In the genomic region with DNA sequence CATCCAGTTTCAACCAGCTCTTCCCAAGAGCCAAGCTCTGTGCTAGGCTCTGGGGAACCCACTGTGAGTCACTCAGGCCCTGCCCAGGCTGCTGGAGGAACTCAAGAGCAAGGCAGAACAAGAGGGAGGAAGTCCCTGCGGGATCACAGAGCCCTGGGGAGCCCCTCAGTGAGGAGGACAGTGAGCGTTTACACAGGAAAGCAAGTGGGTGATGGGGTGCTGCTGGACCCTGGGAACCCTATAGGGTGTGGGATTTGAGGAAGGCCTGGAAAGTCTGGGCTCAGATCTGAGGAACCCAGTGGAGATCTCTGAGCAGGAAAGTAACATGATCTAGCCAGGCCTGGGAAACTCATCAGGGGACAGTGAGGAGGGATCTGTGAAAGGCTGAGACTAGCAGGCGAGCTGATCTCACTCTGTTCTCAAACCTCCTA, we compare ENCODE assay signal across 1 cellular context.
TF ChIP-seq lines count a peak whose summit lies in the region.

No MANE protein-coding gene starts in this region.

TF ChIP-seq in GM23338, 12 proteins besides CTCF, POLR2A, EP300 and RAD21 (continued from another document):
- TF ChIP-seq, protein P1, sequence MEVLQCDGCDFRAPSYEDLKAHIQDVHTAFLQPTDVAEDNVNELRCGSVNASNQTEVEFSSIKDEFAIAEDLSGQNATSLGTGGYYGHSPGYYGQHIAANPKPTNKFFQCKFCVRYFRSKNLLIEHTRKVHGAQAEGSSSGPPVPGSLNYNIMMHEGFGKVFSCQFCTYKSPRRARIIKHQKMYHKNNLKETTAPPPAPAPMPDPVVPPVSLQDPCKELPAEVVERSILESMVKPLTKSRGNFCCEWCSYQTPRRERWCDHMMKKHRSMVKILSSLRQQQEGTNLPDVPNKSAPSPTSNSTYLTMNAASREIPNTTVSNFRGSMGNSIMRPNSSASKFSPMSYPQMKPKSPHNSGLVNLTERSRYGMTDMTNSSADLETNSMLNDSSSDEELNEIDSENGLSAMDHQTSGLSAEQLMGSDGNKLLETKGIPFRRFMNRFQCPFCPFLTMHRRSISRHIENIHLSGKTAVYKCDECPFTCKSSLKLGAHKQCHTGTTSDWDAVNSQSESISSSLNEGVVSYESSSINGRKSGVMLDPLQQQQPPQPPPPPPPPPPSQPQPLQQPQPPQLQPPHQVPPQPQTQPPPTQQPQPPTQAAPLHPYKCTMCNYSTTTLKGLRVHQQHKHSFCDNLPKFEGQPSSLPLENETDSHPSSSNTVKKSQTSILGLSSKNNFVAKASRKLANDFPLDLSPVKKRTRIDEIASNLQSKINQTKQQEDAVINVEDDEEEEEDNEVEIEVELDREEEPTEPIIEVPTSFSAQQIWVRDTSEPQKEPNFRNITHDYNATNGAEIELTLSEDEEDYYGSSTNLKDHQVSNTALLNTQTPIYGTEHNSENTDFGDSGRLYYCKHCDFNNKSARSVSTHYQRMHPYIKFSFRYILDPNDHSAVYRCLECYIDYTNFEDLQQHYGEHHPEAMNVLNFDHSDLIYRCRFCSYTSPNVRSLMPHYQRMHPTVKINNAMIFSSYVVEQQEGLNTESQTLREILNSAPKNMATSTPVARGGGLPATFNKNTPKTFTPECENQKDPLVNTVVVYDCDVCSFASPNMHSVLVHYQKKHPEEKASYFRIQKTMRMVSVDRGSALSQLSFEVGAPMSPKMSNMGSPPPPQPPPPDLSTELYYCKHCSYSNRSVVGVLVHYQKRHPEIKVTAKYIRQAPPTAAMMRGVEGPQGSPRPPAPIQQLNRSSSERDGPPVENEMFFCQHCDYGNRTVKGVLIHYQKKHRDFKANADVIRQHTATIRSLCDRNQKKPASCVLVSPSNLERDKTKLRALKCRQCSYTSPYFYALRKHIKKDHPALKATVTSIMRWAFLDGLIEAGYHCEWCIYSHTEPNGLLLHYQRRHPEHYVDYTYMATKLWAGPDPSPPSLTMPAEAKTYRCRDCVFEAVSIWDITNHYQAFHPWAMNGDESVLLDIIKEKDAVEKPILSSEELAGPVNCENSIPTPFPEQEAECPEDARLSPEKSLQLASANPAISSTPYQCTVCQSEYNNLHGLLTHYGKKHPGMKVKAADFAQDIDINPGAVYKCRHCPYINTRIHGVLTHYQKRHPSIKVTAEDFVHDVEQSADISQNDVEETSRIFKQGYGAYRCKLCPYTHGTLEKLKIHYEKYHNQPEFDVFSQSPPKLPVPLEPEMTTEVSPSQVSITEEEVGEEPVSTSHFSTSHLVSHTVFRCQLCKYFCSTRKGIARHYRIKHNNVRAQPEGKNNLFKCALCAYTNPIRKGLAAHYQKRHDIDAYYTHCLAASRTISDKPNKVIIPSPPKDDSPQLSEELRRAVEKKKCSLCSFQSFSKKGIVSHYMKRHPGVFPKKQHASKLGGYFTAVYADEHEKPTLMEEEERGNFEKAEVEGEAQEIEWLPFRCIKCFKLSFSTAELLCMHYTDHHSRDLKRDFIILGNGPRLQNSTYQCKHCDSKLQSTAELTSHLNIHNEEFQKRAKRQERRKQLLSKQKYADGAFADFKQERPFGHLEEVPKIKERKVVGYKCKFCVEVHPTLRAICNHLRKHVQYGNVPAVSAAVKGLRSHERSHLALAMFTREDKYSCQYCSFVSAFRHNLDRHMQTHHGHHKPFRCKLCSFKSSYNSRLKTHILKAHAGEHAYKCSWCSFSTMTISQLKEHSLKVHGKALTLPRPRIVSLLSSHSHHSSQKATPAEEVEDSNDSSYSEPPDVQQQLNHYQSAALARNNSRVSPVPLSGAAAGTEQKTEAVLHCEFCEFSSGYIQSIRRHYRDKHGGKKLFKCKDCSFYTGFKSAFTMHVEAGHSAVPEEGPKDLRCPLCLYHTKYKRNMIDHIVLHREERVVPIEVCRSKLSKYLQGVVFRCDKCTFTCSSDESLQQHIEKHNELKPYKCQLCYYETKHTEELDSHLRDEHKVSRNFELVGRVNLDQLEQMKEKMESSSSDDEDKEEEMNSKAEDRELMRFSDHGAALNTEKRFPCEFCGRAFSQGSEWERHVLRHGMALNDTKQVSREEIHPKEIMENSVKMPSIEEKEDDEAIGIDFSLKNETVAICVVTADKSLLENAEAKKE (CRISPR knock-in tag; IDR thresholded peaks at IDR 0.05), result no peak
- no peak for TF ChIP-seq NANOG (IDR thresholded peaks at IDR 0.05; ENCODE audit: borderline replicate concordance)
- TF ChIP-seq, protein P2, sequence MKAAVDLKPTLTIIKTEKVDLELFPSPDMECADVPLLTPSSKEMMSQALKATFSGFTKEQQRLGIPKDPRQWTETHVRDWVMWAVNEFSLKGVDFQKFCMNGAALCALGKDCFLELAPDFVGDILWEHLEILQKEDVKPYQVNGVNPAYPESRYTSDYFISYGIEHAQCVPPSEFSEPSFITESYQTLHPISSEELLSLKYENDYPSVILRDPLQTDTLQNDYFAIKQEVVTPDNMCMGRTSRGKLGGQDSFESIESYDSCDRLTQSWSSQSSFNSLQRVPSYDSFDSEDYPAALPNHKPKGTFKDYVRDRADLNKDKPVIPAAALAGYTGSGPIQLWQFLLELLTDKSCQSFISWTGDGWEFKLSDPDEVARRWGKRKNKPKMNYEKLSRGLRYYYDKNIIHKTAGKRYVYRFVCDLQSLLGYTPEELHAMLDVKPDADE (IDR thresholded peaks at IDR 0.05), result no peak
- TF ChIP-seq, protein P3, sequence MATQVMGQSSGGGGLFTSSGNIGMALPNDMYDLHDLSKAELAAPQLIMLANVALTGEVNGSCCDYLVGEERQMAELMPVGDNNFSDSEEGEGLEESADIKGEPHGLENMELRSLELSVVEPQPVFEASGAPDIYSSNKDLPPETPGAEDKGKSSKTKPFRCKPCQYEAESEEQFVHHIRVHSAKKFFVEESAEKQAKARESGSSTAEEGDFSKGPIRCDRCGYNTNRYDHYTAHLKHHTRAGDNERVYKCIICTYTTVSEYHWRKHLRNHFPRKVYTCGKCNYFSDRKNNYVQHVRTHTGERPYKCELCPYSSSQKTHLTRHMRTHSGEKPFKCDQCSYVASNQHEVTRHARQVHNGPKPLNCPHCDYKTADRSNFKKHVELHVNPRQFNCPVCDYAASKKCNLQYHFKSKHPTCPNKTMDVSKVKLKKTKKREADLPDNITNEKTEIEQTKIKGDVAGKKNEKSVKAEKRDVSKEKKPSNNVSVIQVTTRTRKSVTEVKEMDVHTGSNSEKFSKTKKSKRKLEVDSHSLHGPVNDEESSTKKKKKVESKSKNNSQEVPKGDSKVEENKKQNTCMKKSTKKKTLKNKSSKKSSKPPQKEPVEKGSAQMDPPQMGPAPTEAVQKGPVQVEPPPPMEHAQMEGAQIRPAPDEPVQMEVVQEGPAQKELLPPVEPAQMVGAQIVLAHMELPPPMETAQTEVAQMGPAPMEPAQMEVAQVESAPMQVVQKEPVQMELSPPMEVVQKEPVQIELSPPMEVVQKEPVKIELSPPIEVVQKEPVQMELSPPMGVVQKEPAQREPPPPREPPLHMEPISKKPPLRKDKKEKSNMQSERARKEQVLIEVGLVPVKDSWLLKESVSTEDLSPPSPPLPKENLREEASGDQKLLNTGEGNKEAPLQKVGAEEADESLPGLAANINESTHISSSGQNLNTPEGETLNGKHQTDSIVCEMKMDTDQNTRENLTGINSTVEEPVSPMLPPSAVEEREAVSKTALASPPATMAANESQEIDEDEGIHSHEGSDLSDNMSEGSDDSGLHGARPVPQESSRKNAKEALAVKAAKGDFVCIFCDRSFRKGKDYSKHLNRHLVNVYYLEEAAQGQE (IDR thresholded peaks at IDR 0.05; ENCODE audit: unreplicated experiment), result no peak
